In the genomic region with DNA sequence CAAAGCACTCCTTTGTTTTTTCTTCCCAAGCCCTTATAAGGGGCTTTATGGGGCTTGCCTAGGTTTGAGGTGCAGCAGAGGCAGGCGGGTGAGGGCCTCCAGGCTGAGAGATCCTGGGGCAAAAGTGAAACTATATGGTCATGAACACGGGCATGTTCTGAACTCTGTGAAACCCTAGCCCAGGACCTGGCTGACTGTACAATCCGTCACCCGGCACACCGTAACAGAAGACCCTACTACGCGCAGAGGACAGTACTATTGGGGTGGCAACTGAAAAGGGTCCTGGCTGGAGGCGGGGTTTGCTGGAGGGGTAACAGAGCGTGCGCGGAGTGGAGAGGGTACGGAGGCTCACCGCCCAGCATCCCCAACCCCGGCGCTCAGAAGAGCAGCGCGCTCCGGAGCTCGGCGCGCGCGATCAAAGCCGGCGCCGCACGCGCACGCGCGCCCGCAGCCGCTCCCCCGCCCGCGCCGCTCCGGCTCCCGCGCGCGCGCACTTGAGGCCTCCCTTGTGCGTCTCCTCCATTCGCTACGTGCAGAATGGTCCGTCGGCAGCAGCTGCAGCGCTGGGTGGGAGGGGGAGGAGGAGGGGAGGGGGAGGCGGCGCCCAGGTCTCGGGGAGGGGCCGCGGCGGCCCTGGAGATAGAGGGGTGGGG, we compare ENCODE assay signal across 8 cellular contexts. TPM values are rescaled to one million over a fixed set of nuclear protein-coding genes. Genes with fewer than 3 reads are reported as not detected.
A peak's percentile ranks its signal among the peaks of the same experiment; 100 is the strongest.
DNase-seq lines count a peak whose midpoint lies in the region; ATAC-seq, FAIRE-seq and TF ChIP-seq lines count a peak whose summit lies in the region.

No MANE protein-coding gene starts in this region.

- FAIRE-seq in kidney (lab: Jason Lieb, UNC), result no peak

- ATAC-seq in GM18517 (IDR thresholded peaks at IDR 0.05; ENCODE audit: unreplicated experiment), result peak; percentile 47
- ATAC-seq in HG02973 (IDR thresholded peaks at IDR 0.05; ENCODE audit: unreplicated experiment), result peak; percentile 44

- H3K36me3 ChIP-seq in kidney (ENCODE audit: control insufficient read depth in 1 of 2, insufficient read depth in 2 of 2, low read length in 2 of 2), result no peaks in the 10 kb centered on the region

- in situ Hi-C loops in T47D (cut with HindIII; ENCODE audit: low pct_unique_long_range_greater_than_20kb, low sequenced_read_pairs), result no loop called here

- H3K4me1 ChIP-seq in kidney (ENCODE audit: control insufficient read depth in 1 of 2, insufficient read depth in 1 of 2, low read depth in 1 of 2, low read length in 2 of 2), result peaks cover 11 to 18% of the 10 kb centered on the region in 2 donors

- peak overlapping the region in 1 of 2 donors; percentile 37 for H3K9ac ChIP-seq in kidney (ENCODE audit: low read length in 2 of 2)

- no peak for TF ChIP-seq CTCF in kidney (IDR thresholded peaks at IDR 0.05; ENCODE audit: borderline replicate concordance, extremely low read depth, insufficient read depth)

- peak; percentile 61 for DNase-seq in SW480 (ENCODE audit: low spot score)
- DNase-seq in T47D (ENCODE audit: low read depth in 1 of 2, low spot score in 1 of 2), result peak; percentile 84 to 89
- peak; percentile 94 for DNase-seq in kidney
- peak; percentile 85 for DNase-seq in stimulated activated CD4-positive, alpha-beta T cell treated with anti-CD3 and anti-CD28 coated beads, Interleukin-1b, Interleukin-23, amount 100 ng/mL, for 48 hours
- no peak for DNase-seq in NCI-H1417 treated with DMSO at 0.1 percent for 48 hours (lab: John Stamatoyannopoulos, UW)
- DNase-seq in COLO668 (lab: John Stamatoyannopoulos, UW; ENCODE audit: unreplicated experiment), result no peak

- no peaks in the 10 kb centered on the region for H3K9me3 ChIP-seq in kidney (ENCODE audit: control insufficient read depth in 1 of 2, low read length in 2 of 2)

- no peak overlapping the region for H3K27ac ChIP-seq in kidney (ENCODE audit: low read depth in 2 of 2, low read length in 2 of 2)

- H3K4me3 ChIP-seq in kidney (ENCODE audit: low read length in 2 of 2), result peak overlapping the region; percentile 60 to 70

- intact Hi-C loops in kidney (cut with DNase I), result no loop called here

RNA-seq across cellular contexts. Expression of gene MRPL14, which starts 54.2 kb away (rescaled TPM):
- total RNA-seq in kidney, result 27.9 TPM
- polyA plus RNA-seq in kidney (ENCODE audit: insufficient read depth, low read depth, low replicate concordance), result 71.5 TPM

RNA-seq across cellular contexts. Expression of gene TMEM63B, which starts 54.3 kb away (rescaled TPM):
- 27.3 TPM for total RNA-seq in kidney
- polyA plus RNA-seq in kidney (ENCODE audit: insufficient read depth, low read depth, low replicate concordance), result 18.2 TPM

Comparison
In these comparisons a context has a peak if more than half of its experiments do, and no peak if none do; other contexts are left out.
1. DNase-seq: peak in SW480 (single experiment), T47D (2 of 2), kidney (single experiment) and stimulated activated CD4-positive, alpha-beta T cell treated with anti-CD3 and anti-CD28 coated beads, Interleukin-1b, Interleukin-23, amount 100 ng/mL, for 48 hours (single experiment); none in NCI-H1417 treated with DMSO at 0.1 percent for 48 hours (single experiment) and COLO668 (single experiment).